ENCODE assay signal across 9 cellular contexts in the genomic region with DNA sequence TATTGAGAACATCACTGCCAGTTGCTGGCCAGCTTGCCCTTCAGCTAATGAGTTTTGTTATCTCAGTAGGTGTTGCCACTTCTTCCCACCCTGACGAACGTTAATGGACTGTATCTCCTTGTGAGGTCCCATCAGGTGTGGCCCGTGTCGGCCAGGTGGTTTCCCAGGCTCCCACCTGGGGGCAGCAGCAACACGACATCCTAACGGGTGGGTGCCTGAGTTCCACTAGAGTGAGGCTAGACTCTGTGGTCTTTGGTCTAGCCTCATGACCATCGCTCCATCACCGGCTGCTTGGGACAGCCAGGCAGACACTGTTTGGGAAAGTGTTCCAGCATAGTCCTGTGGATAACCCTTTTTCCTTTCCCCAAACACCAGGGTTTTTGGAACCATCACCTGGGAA. TPM values are rescaled to one million over a fixed set of nuclear protein-coding genes. Genes with fewer than 3 reads are reported as not detected.
A peak's percentile ranks its signal among the peaks of the same experiment; 100 is the strongest.
DNase-seq lines count a peak whose midpoint lies in the region; ATAC-seq and TF ChIP-seq lines count a peak whose summit lies in the region.
"Had no signal": no experiment of that assay in that cellular context is flagged by ENCODE, and none has a peak within 500 bp of the region (broad histone marks: within the 10 kb centered on the region; RNA-seq: fewer than 3 reads in every experiment).

No MANE protein-coding gene starts in this region.

- no peaks in the 10 kb centered on the region for H3K27me3 ChIP-seq in CD8-positive, alpha-beta memory T cell (ENCODE audit: insufficient read depth, low read length, poor library complexity, severe bottlenecking)
- peaks cover 3% of the 10 kb centered on the region; the same call in 1 of the 2 replicates for H3K27me3 ChIP-seq in H7 (ENCODE audit: control insufficient read depth, insufficient read depth, low read length)
- H3K27me3 ChIP-seq: neutrophil had no signal

- peaks cover 41 to 58% (median 48%) of the 10 kb centered on the region in 3 donors for H3K4me1 Mint-ChIP-seq in CD8-positive, alpha-beta memory T cell
- peaks cover 47% of the 10 kb centered on the region for H3K4me1 Mint-ChIP-seq in activated naive CD8-positive, alpha-beta T cell treated with anti-CD3 and anti-CD28 coated beads, Interleukin-2, amount 10 ng/mL, durations not matched to agents 7 days and 5 days
- peaks cover 32% of the 10 kb centered on the region for H3K4me1 Mint-ChIP-seq in nephron

- POLR2A ChIA-PET in CD8-positive, alpha-beta memory T cell (lab: Charles Lee), result interaction anchor here (0.6 to 1.8 kb wide), 4 partner anchors 15 to 63 kb away, joined by 3 to 22 read pairs (median 11); a partner anchor contains a TSS
- POLR2A ChIA-PET in activated naive CD8-positive, alpha-beta T cell treated with anti-CD3 and anti-CD28 coated beads, Interleukin-2, amount 10 ng/mL, durations not matched to agents 7 days and 5 days (lab: Charles Lee), result interaction anchor here (0.6 to 9.2 kb wide), 7 partner anchors 12 to 525 kb away, joined by 3 to 179 read pairs (median 9); a partner anchor contains a TSS

- H3K9me3 Mint-ChIP-seq in CD8-positive, alpha-beta memory T cell, result no peaks in the 10 kb centered on the region
- H3K9me3 Mint-ChIP-seq in activated naive CD8-positive, alpha-beta T cell treated with anti-CD3 and anti-CD28 coated beads, Interleukin-2, amount 10 ng/mL, durations not matched to agents 7 days and 5 days, result no peaks in the 10 kb centered on the region
- H3K9me3 Mint-ChIP-seq in nephron, result no peaks in the 10 kb centered on the region

- ATAC-seq in activated naive CD8-positive, alpha-beta T cell treated with anti-CD3 and anti-CD28 coated beads, Interleukin-2, amount 10 ng/mL, durations not matched to agents 7 days and 5 days (ENCODE audit: low read depth), result no peak
- ATAC-seq in HG03108 (IDR thresholded peaks at IDR 0.05; ENCODE audit: unreplicated experiment), result no peak

- peaks cover 0 to 3% (median 2%) of the 10 kb centered on the region in 3 donors for H3K36me3 Mint-ChIP-seq in CD8-positive, alpha-beta memory T cell
- peaks cover 11% of the 10 kb centered on the region for H3K36me3 Mint-ChIP-seq in activated naive CD8-positive, alpha-beta T cell treated with anti-CD3 and anti-CD28 coated beads, Interleukin-2, amount 10 ng/mL, durations not matched to agents 7 days and 5 days
- H3K36me3 Mint-ChIP-seq in nephron (ENCODE audit: low read depth), result no peaks in the 10 kb centered on the region

- no peaks in the 10 kb centered on the region for H3K9me3 ChIP-seq in CD8-positive, alpha-beta memory T cell (ENCODE audit: low read length)
- H3K9me3 ChIP-seq: neutrophil had no signal

- peak overlapping the region in 7 of 8 donors; percentile 10 to 90 (median 88) for H3K27ac Mint-ChIP-seq in CD8-positive, alpha-beta memory T cell
- H3K27ac Mint-ChIP-seq in activated naive CD8-positive, alpha-beta T cell treated with anti-CD3 and anti-CD28 coated beads, Interleukin-2, amount 10 ng/mL, durations not matched to agents 7 days and 5 days, result peak overlapping the region; percentile 92
- H3K27ac Mint-ChIP-seq in nephron, result peak overlapping the region in 2 of 3 experiments; percentile 23 to 42

- DNase-seq in CD8-positive, alpha-beta memory T cell, result no peak
- DNase-seq in H7 (peak; percentile 63), NCI-H2227 treated with DMSO at 0.1 percent for 48 hours (lab: John Stamatoyannopoulos, UW) (no peak), AG08396 (ENCODE audit: low spot score) (no peak)
- no peak for DNase-seq in activated naive CD8-positive, alpha-beta T cell treated with anti-CD3 and anti-CD28 coated beads, Interleukin-2, amount 10 ng/mL, durations not matched to agents 7 days and 5 days
- DNase-seq in stimulated activated CD4-positive, alpha-beta T cell treated with anti-CD3 and anti-CD28 coated beads, Interleukin-4, amount 100 ng/mL, for 1 hour, result no peak

- no peak overlapping the region for H3K27ac ChIP-seq in CD8-positive, alpha-beta memory T cell (ENCODE audit: low read depth, low read length)

- H3K36me3 ChIP-seq in CD8-positive, alpha-beta memory T cell (ENCODE audit: insufficient read depth, low read length), result no peaks in the 10 kb centered on the region
- H3K36me3 ChIP-seq in H7 (replicated peaks; ENCODE audit: control insufficient read depth, insufficient read depth, low read length), result no peaks in the 10 kb centered on the region
- H3K36me3 ChIP-seq: neutrophil had no signal

- CTCF ChIA-PET in CD8-positive, alpha-beta memory T cell (lab: Charles Lee), result interaction anchor here (1.5 kb wide), 1 partner anchor 10 kb away, joined by 4 read pairs; no protein-coding TSS in a partner anchor

- peaks cover 54% of the 10 kb centered on the region for H3K4me1 ChIP-seq in CD8-positive, alpha-beta memory T cell (ENCODE audit: insufficient read depth, low read length)

- no peak for TF ChIP-seq CTCF in nephron (IDR thresholded peaks at IDR 0.05; ENCODE audit: unreplicated experiment in 3 of 3)

- peaks cover 0 to 1% of the 10 kb centered on the region in 2 donors for H3K27me3 Mint-ChIP-seq in CD8-positive, alpha-beta memory T cell
- H3K27me3 Mint-ChIP-seq in activated naive CD8-positive, alpha-beta T cell treated with anti-CD3 and anti-CD28 coated beads, Interleukin-2, amount 10 ng/mL, durations not matched to agents 7 days and 5 days, result no peaks in the 10 kb centered on the region
- peaks cover 4% of the 10 kb centered on the region for H3K27me3 Mint-ChIP-seq in nephron (ENCODE audit: low read depth)

- H3K4me3 ChIP-seq in CD8-positive, alpha-beta memory T cell (ENCODE audit: low read length), result no peak overlapping the region
- H3K4me3 ChIP-seq in H7 (ENCODE audit: insufficient read depth, low read depth, low read length), result no peak overlapping the region

- H3K4me3 Mint-ChIP-seq in CD8-positive, alpha-beta memory T cell, result peak overlapping the region in 5 of 7 donors; percentile 75 to 83 (median 80)
- no peak overlapping the region for H3K4me3 Mint-ChIP-seq in activated naive CD8-positive, alpha-beta T cell treated with anti-CD3 and anti-CD28 coated beads, Interleukin-2, amount 10 ng/mL, durations not matched to agents 7 days and 5 days
- H3K4me3 Mint-ChIP-seq in nephron, result peak overlapping the region; percentile 85 to 92 (median 86)

RNA-seq across cellular contexts. Expression of a gene that starts 45.6 kb away (rescaled TPM):
- total RNA-seq in CD8-positive, alpha-beta memory T cell, result 10 to 100 TPM; 43.6 to 43.8 TPM
- polyA plus RNA-seq in CD8-positive, alpha-beta memory T cell, result 54.3 TPM
- 32.5 and 37.6 TPM in 2 replicates for total RNA-seq in H7 (2014; rRNA removed; shearing (Covaris generic))
- total RNA-seq in activated naive CD8-positive, alpha-beta T cell treated with anti-CD3 and anti-CD28 coated beads, Interleukin-2, amount 10 ng/mL, durations not matched to agents 7 days and 5 days, result 10 to 100 TPM; 37.7 to 42.8 TPM

RNA-seq across cellular contexts. Expression of a gene that starts 50.7 kb away (rescaled TPM):
- total RNA-seq in CD8-positive, alpha-beta memory T cell, result 10 to 100 TPM; 52.6 to 58.5 TPM
- polyA plus RNA-seq in CD8-positive, alpha-beta memory T cell, result 41.7 TPM
- 31.3 and 33.3 TPM in 2 replicates for total RNA-seq in H7 (2014; rRNA removed; shearing (Covaris generic))
- 10 to 100 TPM; 72.9 to 85.4 TPM for total RNA-seq in activated naive CD8-positive, alpha-beta T cell treated with anti-CD3 and anti-CD28 coated beads, Interleukin-2, amount 10 ng/mL, durations not matched to agents 7 days and 5 days

Comparison
In these comparisons a context has a peak if more than half of its experiments do, and no peak if none do; other contexts are left out.
1. H3K27ac Mint-ChIP-seq: peak in every context shown above with its lines; median percentile 92 in activated naive CD8-positive, alpha-beta T cell treated with anti-CD3 and anti-CD28 coated beads, Interleukin-2, amount 10 ng/mL, durations not matched to agents 7 days and 5 days; 88 in CD8-positive, alpha-beta memory T cell; 32 in nephron.